Comparison of ENCODE assay signal across 9 cellular contexts in genomic region chr5:143213851-143214363, GRCh38.
A peak's percentile ranks its signal among the peaks of the same experiment; 100 is the strongest.
DNase-seq lines count a peak whose midpoint lies in the region; ATAC-seq and TF ChIP-seq lines count a peak whose summit lies in the region.
"Had no signal": no experiment of that assay in that cellular context is flagged by ENCODE, and none has a peak within 500 bp of the region (broad histone marks: within the 10 kb centered on the region; RNA-seq: fewer than 3 reads in every experiment).

No MANE protein-coding gene starts in this region.

- H3K4me3 ChIP-seq in heart right ventricle (no peak overlapping the region), right atrium auricular region (no peak overlapping the region)

- 53 to 68% methylated on average over 12 of the region's 12 CpGs for WGBS in heart right ventricle, 2 donors

- H3K4me1 Mint-ChIP-seq in T-helper 17 cell: peaks cover 10% of the 10 kb centered on the region
- peaks cover 63% of the 10 kb centered on the region for H3K4me1 Mint-ChIP-seq in stimulated activated effector memory CD8-positive, alpha-beta T cell treated with anti-CD3 and anti-CD28 coated beads, Interleukin-12 subunit alpha, Interleukin-12 subunit beta, amount 100 ng/mL, for 72 hours

- H3K9me3 Mint-ChIP-seq in stimulated activated effector memory CD8-positive, alpha-beta T cell treated with anti-CD3 and anti-CD28 coated beads, Interleukin-12 subunit alpha, Interleukin-12 subunit beta, amount 100 ng/mL, for 72 hours: no peaks in the 10 kb centered on the region

- peak in 7 of 8 donors; percentile 21 to 77 (median 49) for ATAC-seq in heart right ventricle
- peak; percentile 68 for ATAC-seq in HG02678 (IDR thresholded peaks at IDR 0.05; ENCODE audit: unreplicated experiment)
- ATAC-seq in T-helper 17 cell: no peak
- peak; percentile 70 for ATAC-seq in stimulated activated effector memory CD8-positive, alpha-beta T cell treated with anti-CD3 and anti-CD28 coated beads, Interleukin-12 subunit alpha, Interleukin-12 subunit beta, amount 100 ng/mL, for 72 hours

- peaks cover 0 to 61% (median 45%) of the 10 kb centered on the region in 9 donors for H3K4me1 ChIP-seq in heart right ventricle
- peaks cover 0 to 36% of the 10 kb centered on the region in 2 donors for H3K4me1 ChIP-seq in right atrium auricular region

- DNase-seq in heart right ventricle: no peak
- DNase-seq in right atrium auricular region (ENCODE audit: low spot score): no peak
- DNase-seq in T-helper 17 cell: no peak
- DNase-seq in stimulated activated effector memory CD8-positive, alpha-beta T cell treated with anti-CD3 and anti-CD28 coated beads, Interleukin-12 subunit alpha, Interleukin-12 subunit beta, amount 100 ng/mL, for 72 hours (ENCODE audit: low spot score in 2 of 2): no peak
- no peak for DNase-seq in inferior parietal cortex (ENCODE audit: extremely low spot score)
- DNase-seq in A172 (ENCODE audit: low spot score): no peak
- DNase-seq in NCI-H2029 (lab: John Stamatoyannopoulos, UW): no peak
- DNase-seq: NCI-H345 had no signal

- peak overlapping the region in 9 of 10 donors; percentile 9 to 79 (median 66) for H3K27ac ChIP-seq in heart right ventricle
- peak overlapping the region in 1 of 2 donors; percentile 12 for H3K27ac ChIP-seq in right atrium auricular region

- H3K9me3 ChIP-seq in heart right ventricle (no peaks in the 10 kb centered on the region), right atrium auricular region (no peaks in the 10 kb centered on the region), T-helper 17 cell (ENCODE audit: control insufficient read depth, low read length, poor library complexity, severe bottlenecking) (no peaks in the 10 kb centered on the region)

- TF ChIP-seq CTCF in heart right ventricle (IDR thresholded peaks at IDR 0.05): no peak
- no peak for TF ChIP-seq CTCF in right atrium auricular region (IDR thresholded peaks at IDR 0.05)

- peak overlapping the region; percentile 58 for H3K4me3 Mint-ChIP-seq in T-helper 17 cell
- peak overlapping the region; percentile 50 for H3K4me3 Mint-ChIP-seq in stimulated activated effector memory CD8-positive, alpha-beta T cell treated with anti-CD3 and anti-CD28 coated beads, Interleukin-12 subunit alpha, Interleukin-12 subunit beta, amount 100 ng/mL, for 72 hours

- no peaks in the 10 kb centered on the region for H3K27me3 Mint-ChIP-seq in T-helper 17 cell

- intact Hi-C loops in heart right ventricle (cut with DNase I): loop anchor here in 3 of 10 donors (5.0 to 10.0 kb wide), 4 partner anchors 188 to 611 kb away; partner anchors contain the start of gene NR3C1 (in 2 of the 3)

- H3K36me3 ChIP-seq in heart right ventricle (peaks cover 0 to 56% (median 15%) of the 10 kb centered on the region in 9 donors), right atrium auricular region (peaks cover 37% of the 10 kb centered on the region)

- H3K27me3 ChIP-seq in heart right ventricle (no peaks in the 10 kb centered on the region), right atrium auricular region (no peaks in the 10 kb centered on the region)

- H3K36me3 Mint-ChIP-seq in T-helper 17 cell (ENCODE audit: low read depth): peaks cover 11% of the 10 kb centered on the region
- peaks cover 33% of the 10 kb centered on the region for H3K36me3 Mint-ChIP-seq in stimulated activated effector memory CD8-positive, alpha-beta T cell treated with anti-CD3 and anti-CD28 coated beads, Interleukin-12 subunit alpha, Interleukin-12 subunit beta, amount 100 ng/mL, for 72 hours

- no peak overlapping the region for H3K27ac Mint-ChIP-seq in T-helper 17 cell
- H3K27ac Mint-ChIP-seq in stimulated activated effector memory CD8-positive, alpha-beta T cell treated with anti-CD3 and anti-CD28 coated beads, Interleukin-12 subunit alpha, Interleukin-12 subunit beta, amount 100 ng/mL, for 72 hours: peak overlapping the region; percentile 79
